Comparison of ENCODE assay signal across 16 cellular contexts in the genomic region with DNA sequence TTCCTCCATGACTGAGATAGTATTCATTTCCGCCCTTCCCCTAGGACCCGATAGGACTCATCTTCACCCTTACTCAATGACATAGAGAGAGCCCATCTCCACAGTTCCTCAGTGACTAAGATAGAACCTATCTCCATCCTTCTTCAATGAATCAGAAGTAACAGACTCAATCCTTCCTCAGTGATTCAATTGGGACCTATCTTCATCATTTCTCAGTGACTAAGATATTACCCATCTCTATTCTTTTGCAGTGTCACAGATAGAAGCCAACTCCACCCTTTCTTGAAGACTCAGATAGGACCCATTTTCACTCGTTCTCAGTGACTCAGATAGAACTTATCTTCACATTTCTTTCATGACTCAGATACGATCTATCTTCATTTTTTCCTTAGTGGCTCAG.
DNase-seq lines count a peak whose midpoint lies in the region; ATAC-seq and TF ChIP-seq lines count a peak whose summit lies in the region.
"Had no signal": no experiment of that assay in that cellular context is flagged by ENCODE, and none has a peak within 500 bp of the region (broad histone marks: within the 10 kb centered on the region; RNA-seq: fewer than 3 reads in every experiment).

No MANE protein-coding gene starts in this region.

- no peaks in the 10 kb centered on the region for H3K36me3 ChIP-seq in right atrium auricular region
- H3K36me3 ChIP-seq: BE2C had no signal

- peaks cover 7% of the 10 kb centered on the region for H3K4me1 Mint-ChIP-seq in activated T-cell treated with anti-CD3 and anti-CD28 coated beads, Interleukin-2, amount 50 U/mL, for 72 hours (ENCODE audit: low read depth)

- H3K9me3 ChIP-seq in right atrium auricular region = no peaks in the 10 kb centered on the region
- H3K9me3 ChIP-seq: A549, BE2C had no signal

- H3K4me1 ChIP-seq in foreskin keratinocyte = peaks cover 4% of the 10 kb centered on the region
- no peaks in the 10 kb centered on the region for H3K4me1 ChIP-seq in right atrium auricular region
- H3K4me1 ChIP-seq: A549, BE2C had no signal

- H3K27ac Mint-ChIP-seq in activated T-cell treated with anti-CD3 and anti-CD28 coated beads, Interleukin-2, amount 50 U/mL, for 72 hours = no peak overlapping the region
- H3K27ac Mint-ChIP-seq: CD8-positive, alpha-beta T cell; HFFc6 had no signal

- H3K36me3 Mint-ChIP-seq in activated T-cell treated with anti-CD3 and anti-CD28 coated beads, Interleukin-2, amount 50 U/mL, for 72 hours (ENCODE audit: insufficient read depth in 2 of 2) = peaks cover 0 to 4% of the 10 kb centered on the region in 2 donors
- H3K36me3 Mint-ChIP-seq: CD8-positive, alpha-beta T cell had no signal

- TF ChIP-seq CTCF in foreskin keratinocyte (conservative IDR thresholded peaks at IDR 0.05) (no peak), right atrium auricular region (IDR thresholded peaks at IDR 0.05) (no peak)

- H3K27me3 ChIP-seq in foreskin keratinocyte (no peaks in the 10 kb centered on the region), right atrium auricular region (no peaks in the 10 kb centered on the region)
- H3K27me3 ChIP-seq: BE2C had no signal

- peaks cover 5% of the 10 kb centered on the region for H3K27me3 Mint-ChIP-seq in activated T-cell treated with anti-CD3 and anti-CD28 coated beads, Interleukin-2, amount 50 U/mL, for 72 hours (ENCODE audit: low read depth)

- H3K4me3 ChIP-seq in right atrium auricular region = no peak overlapping the region
- H3K4me3 ChIP-seq: A549 had no signal

- H3K4me3 Mint-ChIP-seq in activated T-cell treated with anti-CD3 and anti-CD28 coated beads, Interleukin-2, amount 50 U/mL, for 72 hours = no peak overlapping the region
- H3K4me3 Mint-ChIP-seq: CD8-positive, alpha-beta T cell; HFFc6 had no signal

- H3K27ac ChIP-seq in foreskin keratinocyte (no peak overlapping the region), right atrium auricular region (no peak overlapping the region)
- H3K27ac ChIP-seq: A549, C4-2B had no signal

- DNase-seq in activated T-cell treated with anti-CD3 and anti-CD28 coated beads, Interleukin-2, amount 50 U/mL, for 72 hours = no peak
- DNase-seq in activated T-cell treated with anti-CD3 and anti-CD28 coated beads for 4 hours (no peak), HT1080 (ENCODE audit: low read depth) (peak; percentile 19), RKO (ENCODE audit: low spot score) (peak; percentile 38), foreskin keratinocyte (peak in 1 of 2 donors; percentile 9), right atrium auricular region (ENCODE audit: low spot score) (no peak)
- DNase-seq: BE2C; CD8-positive, alpha-beta T cell; COR-L47; DND-41; GF-D8; HCEC 1CT; HFFc6 had no signal

- peaks cover 4 to 13% of the 10 kb centered on the region in 2 donors for H3K9me3 Mint-ChIP-seq in activated T-cell treated with anti-CD3 and anti-CD28 coated beads, Interleukin-2, amount 50 U/mL, for 72 hours

- ATAC-seq in activated T-cell treated with anti-CD3 and anti-CD28 coated beads, Interleukin-2, amount 50 U/mL, for 72 hours (replicated peaks in 1 of 2) = peak; percentile 81 to 89
- ATAC-seq in foreskin keratinocyte = peak; percentile 90
- ATAC-seq in GM18519 (IDR thresholded peaks at IDR 0.05; ENCODE audit: low FRiP score, unreplicated experiment) = no peak
- ATAC-seq: A549; CD8-positive, alpha-beta T cell had no signal

Comparison
In these comparisons a context has a peak if more than half of its experiments do, and no peak if none do; other contexts are left out.
1. DNase-seq: peak in HT1080 (single experiment) and RKO (single experiment); none in activated T-cell treated with anti-CD3 and anti-CD28 coated beads, Interleukin-2, amount 50 U/mL, for 72 hours (0 of 2), activated T-cell treated with anti-CD3 and anti-CD28 coated beads for 4 hours (single experiment) and right atrium auricular region (single experiment).